15 cellular contexts compared by ENCODE assay signal in the genomic region with DNA sequence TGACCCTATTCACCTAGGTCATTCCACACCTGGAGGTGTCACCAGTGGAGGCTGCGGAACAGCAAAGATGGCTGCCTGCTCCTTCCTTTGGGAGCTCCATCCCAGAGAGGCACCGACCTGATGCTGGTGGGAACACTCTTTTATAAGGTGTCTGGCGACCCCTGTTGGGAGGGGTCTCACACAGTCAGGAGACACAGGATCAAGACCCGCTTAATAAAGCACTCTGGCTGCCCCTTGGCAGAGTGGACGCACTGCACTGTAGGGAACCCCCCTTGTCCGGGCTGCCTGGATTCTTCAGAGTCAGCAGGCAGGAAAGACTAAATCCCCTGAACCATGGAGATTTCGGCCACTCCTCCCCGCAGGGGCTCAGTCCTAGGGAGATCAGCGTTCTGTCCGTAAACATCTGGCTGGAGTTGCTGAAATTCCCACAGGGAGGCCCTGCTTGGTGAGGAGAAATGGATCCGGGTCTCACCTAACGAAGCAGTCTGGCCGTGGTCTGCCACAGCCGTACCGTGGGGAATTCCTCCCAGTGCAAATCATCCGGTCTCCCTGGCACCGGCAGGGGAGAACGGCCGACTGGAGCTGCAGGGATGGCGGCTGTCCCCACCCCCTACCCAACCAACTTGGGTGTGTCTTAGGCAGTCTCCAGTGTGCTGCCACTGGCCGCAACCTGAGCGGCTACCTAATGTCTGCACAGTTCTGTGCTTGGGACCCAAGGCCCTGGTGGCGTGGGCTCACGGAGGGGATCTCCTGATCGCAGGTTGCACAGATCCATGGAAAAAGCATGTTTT.
A peak's percentile ranks its signal among the peaks of the same experiment; 100 is the strongest.
DNase-seq lines count a peak whose midpoint lies in the region; ATAC-seq and TF ChIP-seq lines count a peak whose summit lies in the region.
"Had no signal": no experiment of that assay in that cellular context is flagged by ENCODE, and none has a peak within 500 bp of the region (broad histone marks: within the 10 kb centered on the region; RNA-seq: fewer than 3 reads in every experiment).

No MANE protein-coding gene starts in this region.

- no peak overlapping the region for H3K18ac ChIP-seq in trophoblast cell (ENCODE audit: low read length)

- no CpG with 5 or more reads among the region's 25 CpGs for WGBS in trophoblast cell (ENCODE audit: extremely low coverage, insufficient coverage, insufficient read length)
- 89 to 90% methylated on average over 18 to 20 of the region's 25 CpGs for WGBS in lower leg skin, 2 donors

- H3K9me3 Mint-ChIP-seq in GM23338 = peaks cover 13% of the 10 kb centered on the region; the same call in 2 of the 3 replicates
- H3K9me3 Mint-ChIP-seq: activated CD4-positive, alpha-beta T cell treated with anti-CD3 and anti-CD28 coated beads, Interleukin-2, amount 10 ng/mL, durations not matched to agents 7 days and 5 days had no signal

- H3K36me3 ChIP-seq in GM23338 (ENCODE audit: insufficient read depth) = no peaks in the 10 kb centered on the region
- no peaks in the 10 kb centered on the region for H3K36me3 ChIP-seq in SJCRH30
- H3K36me3 ChIP-seq in trophoblast cell (ENCODE audit: control insufficient read depth in 1 of 2, insufficient read depth in 2 of 2, low read length in 2 of 2) = no peaks in the 10 kb centered on the region
- H3K36me3 ChIP-seq: left ventricle myocardium inferior had no signal

- H2BK120ac ChIP-seq in trophoblast cell (ENCODE audit: insufficient read depth, low read length, poor library complexity) = no peak overlapping the region

- H3K79me2 ChIP-seq in GM23338 (replicated peaks; ENCODE audit: insufficient read depth) = no peaks in the 10 kb centered on the region
- no peaks in the 10 kb centered on the region for H3K79me2 ChIP-seq in trophoblast cell (ENCODE audit: control insufficient read depth, insufficient read depth, low read length, poor library complexity)

- intact Hi-C loops in lower leg skin (cut with DNase I; ENCODE audit: low total_unique reads) = loop anchor here (5.0 kb wide), 1 partner anchor 870 kb away; no protein-coding TSS in a partner anchor

- H3K4me1 ChIP-seq in GM23338 (ENCODE audit: insufficient read depth) = no peaks in the 10 kb centered on the region
- no peaks in the 10 kb centered on the region for H3K4me1 ChIP-seq in SJCRH30
- peaks cover 3% of the 10 kb centered on the region for H3K4me1 ChIP-seq in foreskin keratinocyte
- H3K4me1 ChIP-seq in trophoblast cell (ENCODE audit: control insufficient read depth in 1 of 2, insufficient read depth in 2 of 2, low read length in 2 of 2) = no peaks in the 10 kb centered on the region
- H3K4me1 ChIP-seq: Caco-2, left ventricle myocardium inferior had no signal

- H3K27ac Mint-ChIP-seq in GM23338 = no peak overlapping the region
- H3K27ac Mint-ChIP-seq: activated CD4-positive, alpha-beta T cell treated with anti-CD3 and anti-CD28 coated beads, Interleukin-2, amount 10 ng/mL, durations not matched to agents 7 days and 5 days; activated T-cell treated with anti-CD3 and anti-CD28 coated beads, Interleukin-2, amount 50 U/mL, for 72 hours had no signal

- H4K20me1 ChIP-seq in GM23338 (replicated peaks; ENCODE audit: insufficient read depth) = no peaks in the 10 kb centered on the region

- H4K91ac ChIP-seq in trophoblast cell (ENCODE audit: low read depth, low read length) = no peak overlapping the region

- H3K79me1 ChIP-seq in trophoblast cell (ENCODE audit: low read length) = no peaks in the 10 kb centered on the region

- peak; percentile 48 to 79 for TF ChIP-seq CTCF in GM23338 (conservative IDR thresholded peaks at IDR 0.05; ENCODE audit: low read depth in 2 of 2)
- TF ChIP-seq CTCF in foreskin keratinocyte (conservative IDR thresholded peaks at IDR 0.05) = peak; percentile 19
- TF ChIP-seq CTCF in lower leg skin (IDR thresholded peaks at IDR 0.05) = no peak

- no peaks in the 10 kb centered on the region for H3K4me1 Mint-ChIP-seq in GM23338
- H3K4me1 Mint-ChIP-seq: activated CD4-positive, alpha-beta T cell treated with anti-CD3 and anti-CD28 coated beads, Interleukin-2, amount 10 ng/mL, durations not matched to agents 7 days and 5 days had no signal

- H3F3A ChIP-seq in GM23338 (replicated peaks; ENCODE audit: low read depth) = no peaks in the 10 kb centered on the region

- no peaks in the 10 kb centered on the region for H3K27me3 Mint-ChIP-seq in GM23338 (ENCODE audit: insufficient read depth, low read depth, poor library complexity)

- no peak overlapping the region for H3K9ac ChIP-seq in trophoblast cell (ENCODE audit: low read length)

- H2BK5ac ChIP-seq in trophoblast cell (ENCODE audit: low read depth, low read length, poor library complexity) = no peak overlapping the region

- H3K27ac ChIP-seq in GM23338 (ENCODE audit: low read depth) (no peak overlapping the region), SJCRH30 (no peak overlapping the region), foreskin keratinocyte (no peak overlapping the region), trophoblast cell (ENCODE audit: low read depth, low read length) (no peak overlapping the region)
- H3K27ac ChIP-seq: left ventricle myocardium inferior had no signal

- H3K23ac ChIP-seq in trophoblast cell (ENCODE audit: low read length) = no peak overlapping the region

- H2BK12ac ChIP-seq in trophoblast cell (ENCODE audit: low read length) = no peak overlapping the region

- no peak overlapping the region for H2AK5ac ChIP-seq in trophoblast cell (ENCODE audit: low read length)

- H3K4ac ChIP-seq in trophoblast cell (ENCODE audit: low read depth, low read length) = no peak overlapping the region

- no peak overlapping the region for H3K4me3 Mint-ChIP-seq in GM23338
- H3K4me3 Mint-ChIP-seq: activated CD4-positive, alpha-beta T cell treated with anti-CD3 and anti-CD28 coated beads, Interleukin-2, amount 10 ng/mL, durations not matched to agents 7 days and 5 days; activated T-cell treated with anti-CD3 and anti-CD28 coated beads, Interleukin-2, amount 50 U/mL, for 72 hours had no signal

- ATAC-seq in GM23338 (peak; percentile 84), foreskin keratinocyte (no peak), HG02571 (IDR thresholded peaks at IDR 0.05; ENCODE audit: unreplicated experiment) (no peak)
- ATAC-seq: activated T-cell treated with anti-CD3 and anti-CD28 coated beads, Interleukin-2, amount 50 U/mL, for 72 hours had no signal

- no peak overlapping the region for H4K12ac ChIP-seq in trophoblast cell (ENCODE audit: low read depth, low read length)

- no peak overlapping the region for H3K14ac ChIP-seq in trophoblast cell (ENCODE audit: low read length)

- H2AFZ ChIP-seq in GM23338 (peak overlapping the region; percentile 68), trophoblast cell (ENCODE audit: insufficient read depth, low read length, poor library complexity) (no peak overlapping the region)

- DNase-seq in COR-L47 (lab: John Stamatoyannopoulos, UW) = peak; percentile 13
- DNase-seq in GM23338 (ENCODE audit: low spot score) = peak; percentile 76
- peak; percentile 35 to 46 for DNase-seq in SJCRH30
- DNase-seq in foreskin keratinocyte = no peak
- no peak for DNase-seq in NCI-H187 (lab: John Stamatoyannopoulos, UW)
- no peak for DNase-seq in trophoblast cell
- no peak for DNase-seq in lower leg skin (ENCODE audit: low spot score in 2 of 2)
- DNase-seq: activated CD4-positive, alpha-beta T cell treated with anti-CD3 and anti-CD28 coated beads, Interleukin-2, amount 10 ng/mL, durations not matched to agents 7 days and 5 days; activated T-cell treated with anti-CD3 and anti-CD28 coated beads, Interleukin-2, amount 50 U/mL, for 72 hours; anterior cingulate cortex; glutamatergic neuron; left ventricle myocardium inferior; NCI-H1436 had no signal

- H3K4me2 ChIP-seq in GM23338 = no peak overlapping the region
- no peak overlapping the region for H3K4me2 ChIP-seq in trophoblast cell (ENCODE audit: low read length)

- no peak overlapping the region for H4K8ac ChIP-seq in trophoblast cell (ENCODE audit: low read depth, low read length)

- no peaks in the 10 kb centered on the region for H3K27me3 ChIP-seq in GM23338 (ENCODE audit: insufficient read depth)
- no peaks in the 10 kb centered on the region for H3K27me3 ChIP-seq in SJCRH30
- peaks cover 24% of the 10 kb centered on the region for H3K27me3 ChIP-seq in foreskin keratinocyte
- H3K27me3 ChIP-seq in trophoblast cell (ENCODE audit: insufficient read depth, low read length) = no peaks in the 10 kb centered on the region

- no peaks in the 10 kb centered on the region for H3K9me3 ChIP-seq in SJCRH30 (replicated peaks)
- peaks cover 5% of the 10 kb centered on the region for H3K9me3 ChIP-seq in trophoblast cell (ENCODE audit: insufficient read depth, low read depth, low read length)
- H3K9me3 ChIP-seq: Caco-2 had no signal

- H3K36me3 Mint-ChIP-seq in GM23338 (ENCODE audit: low read depth) = peaks cover 3% of the 10 kb centered on the region; the same call in 2 of the 3 replicates

- H3K4me3 ChIP-seq in GM23338 (no peak overlapping the region), SJCRH30 (no peak overlapping the region), trophoblast cell (ENCODE audit: low read depth, low read length) (no peak overlapping the region), lower leg skin (ENCODE audit: low read depth, poor library complexity, severe bottlenecking) (no peak overlapping the region)
- H3K4me3 ChIP-seq: left ventricle myocardium inferior had no signal

- no peaks in the 10 kb centered on the region for H3K9me2 ChIP-seq in GM23338 (ENCODE audit: insufficient read depth)

- TF ChIP-seq POLR2A in lower leg skin (IDR thresholded peaks at IDR 0.05) = no peak

TF ChIP-seq in GM23338, 12 proteins besides CTCF, POLR2A, EP300 and RAD21 (continues in another document):
- TF ChIP-seq EZH2phosphoT487 (IDR thresholded peaks at IDR 0.05; ENCODE audit: unreplicated experiment) (no peak), CREB1 (CRISPR knock-in tag; IDR thresholded peaks at IDR 0.05; ENCODE audit: low read depth) (no peak), STAT1 (IDR thresholded peaks at IDR 0.05; ENCODE audit: unreplicated experiment) (no peak), NANOG (IDR thresholded peaks at IDR 0.05; ENCODE audit: borderline replicate concordance) (no peak), POLR2AphosphoS5 (IDR thresholded peaks at IDR 0.05; ENCODE audit: low read depth) (no peak), ZNF331 (CRISPR knock-in tag; IDR thresholded peaks at IDR 0.05; ENCODE audit: low read depth) (no peak)

Comparison
In these comparisons a context has a peak if more than half of its experiments do, and no peak if none do; other contexts are left out.
1. DNase-seq: peak in COR-L47 (single experiment), GM23338 (single experiment) and SJCRH30 (2 of 2); none in foreskin keratinocyte (0 of 2), NCI-H187 (0 of 2), trophoblast cell (0 of 2) and lower leg skin (0 of 2).
2. CTCF ChIP-seq: peak in GM23338 (2 of 2) and foreskin keratinocyte (single experiment); none in lower leg skin (0 of 3).